In the genomic region with DNA sequence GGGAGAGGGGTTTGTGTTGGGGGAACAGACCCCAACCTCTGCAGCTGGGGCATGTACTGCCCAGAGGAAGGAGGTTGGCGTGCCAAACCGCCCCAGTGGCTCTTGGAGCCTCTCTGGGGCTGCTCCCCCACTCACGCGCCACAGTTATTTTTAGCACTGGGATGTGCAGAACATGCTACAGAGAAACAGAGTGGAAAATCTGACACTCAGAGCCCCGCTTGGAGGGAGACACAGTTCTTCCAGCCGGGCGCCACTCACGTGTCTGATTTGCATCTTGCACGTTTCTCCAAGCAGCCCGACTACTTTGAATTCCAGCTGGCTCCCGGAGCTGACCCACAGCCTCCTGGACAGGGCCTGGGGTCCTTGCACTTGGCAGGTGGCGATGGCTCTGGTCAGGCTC, we compare ENCODE assay signal across 10 cellular contexts.
DNase-seq lines count a peak whose midpoint lies in the region; ATAC-seq and TF ChIP-seq lines count a peak whose summit lies in the region.
"Had no signal": no experiment of that assay in that cellular context is flagged by ENCODE, and none has a peak within 500 bp of the region (broad histone marks: within the 10 kb centered on the region; RNA-seq: fewer than 3 reads in every experiment).

No MANE protein-coding gene starts in this region.

- intact Hi-C loops in natural killer cell (cut with micrococcal nuclease) = no loop called here

- no peak overlapping the region for H3K4me3 Mint-ChIP-seq in natural killer cell treated with Interleukin-12 subunit alpha and Interleukin-12 subunit beta and Interleukin-15 and Interleukin-18, amount 100 ng/mL, for 72 hours
- no peak overlapping the region for H3K4me3 Mint-ChIP-seq in natural killer cell
- H3K4me3 Mint-ChIP-seq: stimulated activated effector memory CD8-positive, alpha-beta T cell treated with anti-CD3 and anti-CD28 coated beads, Interleukin-12 subunit alpha, Interleukin-12 subunit beta, amount 100 ng/mL, for 72 hours had no signal

- ATAC-seq in natural killer cell treated with Interleukin-12 subunit alpha and Interleukin-12 subunit beta and Interleukin-15 and Interleukin-18, amount 100 ng/mL, for 72 hours = no peak
- no peak for ATAC-seq in natural killer cell
- ATAC-seq: stimulated activated effector memory CD8-positive, alpha-beta T cell treated with anti-CD3 and anti-CD28 coated beads, Interleukin-12 subunit alpha, Interleukin-12 subunit beta, amount 100 ng/mL, for 72 hours had no signal

- H3K36me3 Mint-ChIP-seq in natural killer cell treated with Interleukin-12 subunit alpha and Interleukin-12 subunit beta and Interleukin-15 and Interleukin-18, amount 100 ng/mL, for 72 hours = no peaks in the 10 kb centered on the region
- H3K36me3 Mint-ChIP-seq in natural killer cell = no peaks in the 10 kb centered on the region
- H3K36me3 Mint-ChIP-seq: stimulated activated effector memory CD8-positive, alpha-beta T cell treated with anti-CD3 and anti-CD28 coated beads, Interleukin-12 subunit alpha, Interleukin-12 subunit beta, amount 100 ng/mL, for 72 hours had no signal

- no peak overlapping the region for H3K27ac Mint-ChIP-seq in natural killer cell treated with Interleukin-12 subunit alpha and Interleukin-12 subunit beta and Interleukin-15 and Interleukin-18, amount 100 ng/mL, for 72 hours
- H3K27ac Mint-ChIP-seq in natural killer cell = no peak overlapping the region
- H3K27ac Mint-ChIP-seq: stimulated activated effector memory CD8-positive, alpha-beta T cell treated with anti-CD3 and anti-CD28 coated beads, Interleukin-12 subunit alpha, Interleukin-12 subunit beta, amount 100 ng/mL, for 72 hours had no signal

- TF ChIP-seq POLR2A in erythroblast (IDR thresholded peaks at IDR 0.05; ENCODE audit: low read length) = no peak

- peaks cover 0 to 4% of the 10 kb centered on the region in 2 donors for H3K4me1 Mint-ChIP-seq in natural killer cell treated with Interleukin-12 subunit alpha and Interleukin-12 subunit beta and Interleukin-15 and Interleukin-18, amount 100 ng/mL, for 72 hours (ENCODE audit: low read depth in 2 of 2)
- H3K4me1 Mint-ChIP-seq in natural killer cell = no peaks in the 10 kb centered on the region
- H3K4me1 Mint-ChIP-seq: stimulated activated effector memory CD8-positive, alpha-beta T cell treated with anti-CD3 and anti-CD28 coated beads, Interleukin-12 subunit alpha, Interleukin-12 subunit beta, amount 100 ng/mL, for 72 hours had no signal

- H3K9me3 Mint-ChIP-seq in natural killer cell treated with Interleukin-12 subunit alpha and Interleukin-12 subunit beta and Interleukin-15 and Interleukin-18, amount 100 ng/mL, for 72 hours = no peaks in the 10 kb centered on the region
- no peaks in the 10 kb centered on the region for H3K9me3 Mint-ChIP-seq in natural killer cell

- peak; percentile 16 for DNase-seq in natural killer cell treated with Interleukin-12 subunit alpha and Interleukin-12 subunit beta and Interleukin-15 and Interleukin-18, amount 100 ng/mL, for 72 hours (ENCODE audit: low spot score)
- no peak for DNase-seq in natural killer cell
- DNase-seq in cerebellar cortex (ENCODE audit: low spot score) = peak; percentile 2
- peak; percentile 76 for DNase-seq in medulla oblongata (ENCODE audit: extremely low spot score)
- DNase-seq in ureter (ENCODE audit: low spot score) = peak; percentile 90
- no peak for DNase-seq in 8988T
- no peak for DNase-seq in activated CD4-positive, CD25-positive, alpha-beta regulatory T cell treated with anti-CD3 and anti-CD28 coated beads, Interleukin-2, amount 50 U/mL, for 72 hours
- DNase-seq in erythroblast (lab: John Stamatoyannopoulos, UW) = no peak
- DNase-seq: NCI-H748 treated with DMSO at 0.1 percent for 48 hours had no signal

- TF ChIP-seq CTCF in natural killer cell (IDR thresholded peaks at IDR 0.05) = no peak

- peaks cover 27 to 48% of the 10 kb centered on the region in 2 donors for H3K27me3 Mint-ChIP-seq in natural killer cell treated with Interleukin-12 subunit alpha and Interleukin-12 subunit beta and Interleukin-15 and Interleukin-18, amount 100 ng/mL, for 72 hours
- H3K27me3 Mint-ChIP-seq in natural killer cell (ENCODE audit: low read depth in 2 of 2) = peaks cover 34 to 39% of the 10 kb centered on the region in 2 donors

Comparison
In these comparisons a context has a peak if more than half of its experiments do, and no peak if none do; other contexts are left out.
1. DNase-seq: peak in natural killer cell treated with Interleukin-12 subunit alpha and Interleukin-12 subunit beta and Interleukin-15 and Interleukin-18, amount 100 ng/mL, for 72 hours (single experiment), cerebellar cortex (single experiment), medulla oblongata (single experiment) and ureter (single experiment); none in natural killer cell (single experiment), 8988T (single experiment), activated CD4-positive, CD25-positive, alpha-beta regulatory T cell treated with anti-CD3 and anti-CD28 coated beads, Interleukin-2, amount 50 U/mL, for 72 hours (single experiment) and erythroblast (0 of 2).